10 cellular contexts compared by ENCODE assay signal in genomic region chr10:72255977-72256729, GRCh38. TPM values are rescaled to one million over a fixed set of nuclear protein-coding genes. Genes with fewer than 3 reads are reported as not detected.
DNase-seq lines count a peak whose midpoint lies in the region; ATAC-seq and TF ChIP-seq lines count a peak whose summit lies in the region.
"Had no signal": no experiment of that assay in that cellular context is flagged by ENCODE, and none has a peak within 500 bp of the region (broad histone marks: within the 10 kb centered on the region; RNA-seq: fewer than 3 reads in every experiment).

No MANE protein-coding gene starts in this region.

- DNase-seq in Peyer's patch = no peak
- DNase-seq in coronary artery (ENCODE audit: low spot score) = no peak
- DNase-seq in SW 1271 (lab: John Stamatoyannopoulos, UW) = no peak
- DNase-seq in lower leg skin (ENCODE audit: low spot score in 2 of 2) = no peak
- DNase-seq: DMS153 had no signal

- H3K9me3 ChIP-seq in BLaER1 treated with 17β-estradiol and CSF1 and Interleukin-3, amounts not matched to agents 10 nM and 100 nM (replicated peaks in 1 of 11) = no peaks in the 10 kb centered on the region
- H3K9me3 ChIP-seq in Peyer's patch (no peaks in the 10 kb centered on the region), parathyroid adenoma (ENCODE audit: control insufficient read depth, low read length) (no peaks in the 10 kb centered on the region)

- no peaks in the 10 kb centered on the region for H4K20me1 ChIP-seq in BLaER1 treated with 17β-estradiol and CSF1 and Interleukin-3, amounts not matched to agents 10 nM and 100 nM

- no peaks in the 10 kb centered on the region for H3K27me3 ChIP-seq in BLaER1 treated with 17β-estradiol and CSF1 and Interleukin-3, amounts not matched to agents 10 nM and 100 nM
- H3K27me3 ChIP-seq in Peyer's patch = no peaks in the 10 kb centered on the region
- no peaks in the 10 kb centered on the region for H3K27me3 ChIP-seq in parathyroid adenoma (ENCODE audit: control insufficient read depth, insufficient read depth, low read length)

- peak overlapping the region; percentile 93 for H2AFZ ChIP-seq in parathyroid adenoma

- intact Hi-C loops in lower leg skin (cut with DNase I; ENCODE audit: low total_unique reads) = no loop called here

- no peak for TF ChIP-seq POLR2A in Peyer's patch (IDR thresholded peaks at IDR 0.05)
- no peak for TF ChIP-seq POLR2A in lower leg skin (IDR thresholded peaks at IDR 0.05)

- ATAC-seq in HG02938 (IDR thresholded peaks at IDR 0.05; ENCODE audit: unreplicated experiment) = no peak
- no peak for ATAC-seq in HG02970 (IDR thresholded peaks at IDR 0.05; ENCODE audit: low FRiP score, unreplicated experiment)

- peak overlapping the region; percentile 73 to 95 (median 87) for H3K4me2 ChIP-seq in BLaER1 treated with 17β-estradiol and CSF1 and Interleukin-3, amounts not matched to agents 10 nM and 100 nM
- peak overlapping the region; percentile 1 for H3K4me2 ChIP-seq in parathyroid adenoma (ENCODE audit: low read length)

- H3K4me3 ChIP-seq in BLaER1 treated with 17β-estradiol and CSF1 and Interleukin-3, amounts not matched to agents 10 nM and 100 nM = no peak overlapping the region
- H3K4me3 ChIP-seq in Peyer's patch = no peak overlapping the region
- H3K4me3 ChIP-seq in coronary artery = no peak overlapping the region
- H3K4me3 ChIP-seq in parathyroid adenoma (ENCODE audit: low read depth, low read length) = no peak overlapping the region
- no peak overlapping the region for H3K4me3 ChIP-seq in lower leg skin (ENCODE audit: low read depth, poor library complexity, severe bottlenecking)
- H3K4me3 ChIP-seq: smooth muscle cell had no signal

- H3K9ac ChIP-seq in BLaER1 treated with 17β-estradiol and CSF1 and Interleukin-3, amounts not matched to agents 10 nM and 100 nM = peak overlapping the region in 1 of 11 experiments; percentile 19; a peak in 3 of 22 replicates
- H3K9ac ChIP-seq in parathyroid adenoma = no peak overlapping the region

- TF ChIP-seq CTCF in Peyer's patch (IDR thresholded peaks at IDR 0.05) (no peak), coronary artery (IDR thresholded peaks at IDR 0.05) (no peak), parathyroid adenoma (IDR thresholded peaks at IDR 0.05) (no peak), lower leg skin (IDR thresholded peaks at IDR 0.05) (no peak)

- WGBS in lower leg skin, 2 donors = 51 to 70% methylated on average over 6 of the region's 6 CpGs

- H3K79me2 ChIP-seq in parathyroid adenoma = no peaks in the 10 kb centered on the region

- peaks cover 82 to 99% (median 93%) of the 10 kb centered on the region in 10 experiments for H3K4me1 ChIP-seq in BLaER1 treated with 17β-estradiol and CSF1 and Interleukin-3, amounts not matched to agents 10 nM and 100 nM
- H3K4me1 ChIP-seq in Peyer's patch (peaks cover 0 to 73% (median 49%) of the 10 kb centered on the region in 4 donors), parathyroid adenoma (peaks cover 39% of the 10 kb centered on the region)

- peak overlapping the region in 7 of 11 experiments; percentile 44 to 83 (median 76); a peak in 8 of 22 replicates for H3K27ac ChIP-seq in BLaER1 treated with 17β-estradiol and CSF1 and Interleukin-3, amounts not matched to agents 10 nM and 100 nM
- H3K27ac ChIP-seq in Peyer's patch = peak overlapping the region; percentile 76 to 96 (median 86)
- peak overlapping the region; percentile 87 to 96 for H3K27ac ChIP-seq in coronary artery
- H3K27ac ChIP-seq in parathyroid adenoma = peak overlapping the region; percentile 88

- H3K36me3 ChIP-seq in BLaER1 treated with 17β-estradiol and CSF1 and Interleukin-3, amounts not matched to agents 10 nM and 100 nM = no peaks in the 10 kb centered on the region
- H3K36me3 ChIP-seq in Peyer's patch = no peaks in the 10 kb centered on the region
- no peaks in the 10 kb centered on the region for H3K36me3 ChIP-seq in parathyroid adenoma (ENCODE audit: control insufficient read depth, insufficient read depth, low read length)

RNA-seq across cellular contexts. Expression of gene DDIT4, which starts 17.6 kb away (rescaled TPM):
- total RNA-seq in Peyer's patch = 100 to 1,000 TPM in 3 of 4 donors, 10 to 100 TPM in 1; 80.6 to 275 (median 123) TPM
- total RNA-seq in lower leg skin = 100 to 1,000 TPM; 274 to 929 (median 421) TPM

RNA-seq across cellular contexts. Expression of gene ASCC1, which starts 40.1 kb away (rescaled TPM):
- 10 to 100 TPM in 3 of 4 donors, 1 to 10 TPM in 1; 9.7 to 48.7 (median 21.5) TPM for total RNA-seq in Peyer's patch
- total RNA-seq in lower leg skin = 10 to 100 TPM; 17.7 to 33.3 (median 23.1) TPM

RNA-seq across cellular contexts. Expression of gene ANAPC16, which starts 40.3 kb away (rescaled TPM):
- total RNA-seq in Peyer's patch = 10 to 100 TPM; 55.0 to 73.4 (median 60.6) TPM
- 100 to 1,000 TPM in 2 of 4 donors, 10 to 100 TPM in 2; 47.8 to 116 (median 100) TPM for total RNA-seq in lower leg skin
